ENCODE assay signal across 8 cellular contexts in the genomic region with DNA sequence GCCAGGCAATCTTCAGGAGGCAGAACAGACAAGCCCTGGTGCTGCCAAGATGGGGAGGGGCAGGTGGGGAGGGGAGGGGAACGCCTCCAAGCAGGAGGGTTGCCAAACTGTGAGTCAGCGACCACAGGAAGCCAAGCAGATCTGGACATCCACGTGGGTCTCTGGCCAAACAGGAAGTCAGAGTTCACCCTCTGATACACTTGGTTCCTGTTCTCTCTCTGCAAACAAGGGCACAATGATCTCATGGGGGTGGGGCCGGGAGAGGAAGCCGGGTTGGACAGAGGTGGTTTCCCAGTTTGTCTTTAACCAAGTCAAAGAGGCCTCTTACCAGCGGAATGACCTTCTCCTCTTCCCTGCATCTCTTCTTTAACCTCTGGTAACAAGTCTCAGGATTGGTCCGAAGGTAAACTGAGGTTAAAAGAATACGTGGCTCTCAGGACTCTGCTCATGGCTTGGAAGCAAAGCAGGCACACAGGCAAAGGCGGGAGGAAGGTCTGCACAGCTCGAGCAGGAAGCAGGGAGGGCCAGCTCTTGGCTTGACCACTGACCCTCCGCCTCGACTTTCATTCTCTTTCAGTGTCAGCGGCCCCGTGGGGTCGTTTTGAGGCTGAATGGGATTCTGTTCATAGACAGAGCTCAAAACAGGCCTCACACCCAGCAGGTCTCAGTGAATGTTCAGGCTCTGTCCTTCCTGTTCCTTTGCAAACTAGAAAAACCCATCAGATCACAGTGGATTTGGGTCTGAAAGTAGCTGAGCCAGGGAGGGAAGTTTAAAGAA. TPM values are rescaled to one million over a fixed set of nuclear protein-coding genes. Genes with fewer than 3 reads are reported as not detected.
DNase-seq lines count a peak whose midpoint lies in the region; ATAC-seq and TF ChIP-seq lines count a peak whose summit lies in the region.

No MANE protein-coding gene starts in this region.

- no peak for TF ChIP-seq CTCF in endodermal cell (conservative IDR thresholded peaks at IDR 0.05)

- H3K4me3 ChIP-seq in endodermal cell (ENCODE audit: low read length) (no peak overlapping the region), mononuclear cell (ENCODE audit: low read length) (peak overlapping the region; percentile 13)

- no peak overlapping the region for H3K9ac ChIP-seq in endodermal cell (ENCODE audit: extremely low read depth, low read length, poor library complexity, severe bottlenecking)

- H3K9me3 Mint-ChIP-seq in endodermal cell, result peaks cover 8% of the 10 kb centered on the region

- no peaks in the 10 kb centered on the region for H3K36me3 ChIP-seq in endodermal cell (ENCODE audit: control insufficient read depth, insufficient read depth, low read length)

- H3K4me1 Mint-ChIP-seq in endodermal cell, result peaks cover 21% of the 10 kb centered on the region

- peaks cover 19% of the 10 kb centered on the region for H3K36me3 Mint-ChIP-seq in endodermal cell (ENCODE audit: low read depth)

- H3K27ac Mint-ChIP-seq in endodermal cell, result peak overlapping the region; percentile 93

- ATAC-seq in HG03025 (IDR thresholded peaks at IDR 0.05; ENCODE audit: low FRiP score, unreplicated experiment), result peak; percentile 92

- H3K9me3 ChIP-seq in endodermal cell (ENCODE audit: control insufficient read depth, low read length), result no peaks in the 10 kb centered on the region
- H3K9me3 ChIP-seq in mononuclear cell (ENCODE audit: low read depth, low read length), result no peaks in the 10 kb centered on the region

- H3K27me3 ChIP-seq in endodermal cell (ENCODE audit: control insufficient read depth, insufficient read depth, low read length, poor library complexity, severe bottlenecking) (no peaks in the 10 kb centered on the region), mononuclear cell (ENCODE audit: insufficient read depth, low read length) (no peaks in the 10 kb centered on the region)

- DNase-seq in NCI-H1417 (lab: John Stamatoyannopoulos, UW) (peak in 2 of 3 experiments; percentile 22 to 42), NCI-H1417 treated with DMSO at 0.1 percent for 48 hours (lab: John Stamatoyannopoulos, UW) (no peak), NCI-H748 (lab: John Stamatoyannopoulos, UW; ENCODE audit: unreplicated experiment) (peak; percentile 45), endodermal cell (peak; percentile 76)
- DNase-seq in activated CD8-positive, alpha-beta memory T cell treated with anti-CD3 and anti-CD28 coated beads for 24 hours, result peak; percentile 87
- peak; percentile 73 to 74 for DNase-seq in stimulated activated CD8-positive, alpha-beta memory T cell treated with anti-CD3 and anti-CD28 coated beads, Interleukin-2, amount 100 ng/mL, for 48 hours (ENCODE audit: low read depth in 2 of 2)

- H3K4me1 ChIP-seq in endodermal cell (ENCODE audit: control insufficient read depth, insufficient read depth, low read length) (no peaks in the 10 kb centered on the region), mononuclear cell (ENCODE audit: insufficient read depth, low read length) (peaks cover 88% of the 10 kb centered on the region)

- H3K27ac ChIP-seq in endodermal cell (ENCODE audit: low read depth, low read length), result peak overlapping the region; percentile 58

- no peaks in the 10 kb centered on the region for H3K27me3 Mint-ChIP-seq in endodermal cell (ENCODE audit: insufficient read depth)

- H3K4me3 Mint-ChIP-seq in endodermal cell, result no peak overlapping the region

- 57 to 75% methylated on average over 12 to 15 of the region's 15 CpGs for WGBS in endodermal cell (ENCODE audit: insufficient coverage in 1 of 2, insufficient read length in 1 of 2), 2 experiments

RNA-seq across cellular contexts. Expression of gene TK2, which starts 32.9 kb away (rescaled TPM):
- 10 to 100 TPM in 1 of 2 donors, 1 to 10 TPM in 1; 7.9 to 11.5 TPM for total RNA-seq in endodermal cell
- polyA plus RNA-seq in endodermal cell (2013, experiment 1 of 2), result 11.3 TPM
- 10.2 TPM for polyA plus RNA-seq in endodermal cell (2013, experiment 2 of 2)
- total RNA-seq in mononuclear cell, result 8.8 TPM

RNA-seq across cellular contexts. Expression of gene CKLF, which starts 35.4 kb away (rescaled TPM):
- 10 to 100 TPM; 22.5 to 40.7 TPM for total RNA-seq in endodermal cell
- polyA plus RNA-seq in endodermal cell (2013, experiment 1 of 2), result 38.0 TPM
- polyA plus RNA-seq in endodermal cell (2013, experiment 2 of 2), result 36.9 TPM
- 28.4 TPM for total RNA-seq in mononuclear cell

RNA-seq across cellular contexts. Expression of gene CMTM1, which starts 49.2 kb away (rescaled TPM):
- total RNA-seq in endodermal cell (1 to 10 TPM; 3.8 to 5.3 TPM), mononuclear cell (0.21 TPM)
- polyA plus RNA-seq in endodermal cell (2013, experiment 1 of 2), result 4.9 TPM
- 3.4 TPM for polyA plus RNA-seq in endodermal cell (2013, experiment 2 of 2)
